Comparison of ENCODE assay signal across 25 cellular contexts in genomic region chr2:95376311-95377215, GRCh38.
"Had no signal": no experiment of that assay in that cellular context is flagged by ENCODE, and none has a peak within 500 bp of the region (broad histone marks: within the 10 kb centered on the region; RNA-seq: fewer than 3 reads in every experiment).

No MANE protein-coding gene starts in this region.

- ATAC-seq: activated CD8-positive, alpha-beta T cell treated with anti-CD3 and anti-CD28 coated beads, Interleukin-2, amount 10 ng/mL, durations not matched to agents 7 days and 5 days; activated T-cell treated with anti-CD3 and anti-CD28 coated beads, Interleukin-2, amount 50 U/mL, for 4 hours; K562; T-helper 17 cell; WTC11 had no signal

- H3K9me3 ChIP-seq: Peyer's patch had no signal

- H3K4me3 ChIP-seq: cardiac muscle cell, K562, Peyer's patch had no signal

- DNase-seq: activated CD4-positive, alpha-beta T cell treated with anti-CD3 and anti-CD28 coated beads for 48 hours; activated CD4-positive, alpha-beta T cell treated with anti-CD3 and anti-CD28 coated beads, Interleukin-2, amount 50 U/mL, for 4 hours; activated CD4-positive, CD25-positive, alpha-beta regulatory T cell treated with anti-CD3 and anti-CD28 coated beads, Interleukin-2, amount 50 U/mL, for 72 hours; activated CD8-positive, alpha-beta T cell treated with anti-CD3 and anti-CD28 coated beads, Interleukin-2, amount 10 ng/mL, durations not matched to agents 7 days and 5 days; activated effector memory CD4-positive, alpha-beta T cell treated with anti-CD3 and anti-CD28 coated beads, Interleukin-2, amount 50 U/mL, for 16 hours; activated naive CD4-positive, alpha-beta T cell treated with Interleukin-2 at 50 U/mL for 16 hours; activated naive CD8-positive, alpha-beta T cell treated with anti-CD3 and anti-CD28 coated beads for 36 hours; activated T-cell treated with anti-CD3 and anti-CD28 coated beads, Interleukin-2, amount 50 U/mL, for 4 hours; brain microvascular endothelial cell; Karpas-422; MM.1S; NCI-H1105; NCI-H1436; NCI-H1694 treated with DMSO at 0.1 percent for 48 hours; NCI-H2029 treated with DMSO at 0.1 percent for 48 hours; NCI-H345; NCI-H510A treated with DMSO at 0.1 percent for 48 hours; SIG-M5; T-helper 17 cell; T-helper 9 cell had no signal

- H3K27ac ChIP-seq: brain microvascular endothelial cell, cardiac muscle cell, Peyer's patch, RWPE1 had no signal

- H3K27me3 ChIP-seq: cardiac muscle cell, Peyer's patch had no signal

- H3K4me1 ChIP-seq: Peyer's patch had no signal

- H3K36me3 ChIP-seq: brain microvascular endothelial cell, cardiac muscle cell, Peyer's patch had no signal
